1 cellular context compared by ENCODE assay signal in the genomic region with DNA sequence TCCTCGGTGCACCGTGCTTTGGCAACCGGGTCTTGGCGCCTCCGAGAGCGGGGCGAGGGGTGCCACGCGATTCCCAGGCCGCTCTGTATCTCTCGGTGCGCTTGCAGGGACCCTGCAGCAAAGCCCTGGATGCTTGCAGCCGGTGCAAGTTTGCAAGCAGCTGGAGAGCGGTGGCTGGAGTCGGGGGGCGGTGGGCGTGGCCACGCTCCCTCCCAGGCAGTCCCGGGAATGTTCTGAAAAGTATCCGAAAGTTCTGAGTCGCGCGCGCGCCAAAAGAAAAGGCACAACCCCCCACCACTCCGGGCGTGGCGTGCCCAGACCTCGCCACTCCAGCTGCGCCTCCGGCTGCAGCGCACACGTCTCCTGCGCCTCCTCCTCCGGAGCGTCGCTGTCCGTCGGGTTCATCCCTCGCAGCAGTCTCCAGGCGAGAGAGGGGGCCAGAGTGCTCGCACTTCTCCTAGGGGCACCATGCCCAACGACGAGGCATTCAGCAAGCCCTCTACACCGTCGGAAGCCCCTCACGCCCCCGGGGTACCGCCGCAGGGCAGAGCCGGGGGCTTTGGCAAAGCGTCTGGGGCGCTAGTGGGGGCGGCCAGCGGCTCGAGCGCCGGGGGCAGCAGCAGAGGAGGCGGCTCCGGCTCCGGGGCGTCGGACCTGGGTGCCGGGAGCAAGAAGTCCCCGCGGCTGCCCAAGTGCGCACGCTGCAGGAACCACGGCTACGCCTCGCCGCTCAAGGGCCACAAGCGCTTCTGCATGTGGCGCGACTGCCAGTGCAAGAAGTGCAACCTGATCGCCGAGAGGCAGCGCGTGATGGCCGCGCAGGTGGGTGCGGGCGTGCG.
TF ChIP-seq lines count a peak whose summit lies in the region.

A gene (plus strand): TSS at position 327 of the 839 bp plus-strand sequence. CDS start 142 bp downstream, at position 469.

TF ChIP-seq in HepG2, 621 proteins besides CTCF, POLR2A, EP300 and RAD21:
- no peak for TF ChIP-seq FOXC1 (CRISPR knock-in tag; IDR thresholded peaks at IDR 0.05; ENCODE audit: borderline replicate concordance)
- no peak for TF ChIP-seq ZNF326 (CRISPR knock-in tag; IDR thresholded peaks at IDR 0.05; ENCODE audit: borderline replicate concordance)
- TF ChIP-seq CEBPG (CRISPR knock-in tag; IDR thresholded peaks at IDR 0.05): no peak
- no peak for TF ChIP-seq STAG1 (CRISPR knock-in tag; IDR thresholded peaks at IDR 0.05)
- TF ChIP-seq JUN (CRISPR knock-in tag; IDR thresholded peaks at IDR 0.05): no peak
- TF ChIP-seq, protein P1, sequence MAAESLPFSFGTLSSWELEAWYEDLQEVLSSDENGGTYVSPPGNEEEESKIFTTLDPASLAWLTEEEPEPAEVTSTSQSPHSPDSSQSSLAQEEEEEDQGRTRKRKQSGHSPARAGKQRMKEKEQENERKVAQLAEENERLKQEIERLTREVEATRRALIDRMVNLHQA (CRISPR knock-in tag; IDR thresholded peaks at IDR 0.05): no peak
- TF ChIP-seq, protein P2, sequence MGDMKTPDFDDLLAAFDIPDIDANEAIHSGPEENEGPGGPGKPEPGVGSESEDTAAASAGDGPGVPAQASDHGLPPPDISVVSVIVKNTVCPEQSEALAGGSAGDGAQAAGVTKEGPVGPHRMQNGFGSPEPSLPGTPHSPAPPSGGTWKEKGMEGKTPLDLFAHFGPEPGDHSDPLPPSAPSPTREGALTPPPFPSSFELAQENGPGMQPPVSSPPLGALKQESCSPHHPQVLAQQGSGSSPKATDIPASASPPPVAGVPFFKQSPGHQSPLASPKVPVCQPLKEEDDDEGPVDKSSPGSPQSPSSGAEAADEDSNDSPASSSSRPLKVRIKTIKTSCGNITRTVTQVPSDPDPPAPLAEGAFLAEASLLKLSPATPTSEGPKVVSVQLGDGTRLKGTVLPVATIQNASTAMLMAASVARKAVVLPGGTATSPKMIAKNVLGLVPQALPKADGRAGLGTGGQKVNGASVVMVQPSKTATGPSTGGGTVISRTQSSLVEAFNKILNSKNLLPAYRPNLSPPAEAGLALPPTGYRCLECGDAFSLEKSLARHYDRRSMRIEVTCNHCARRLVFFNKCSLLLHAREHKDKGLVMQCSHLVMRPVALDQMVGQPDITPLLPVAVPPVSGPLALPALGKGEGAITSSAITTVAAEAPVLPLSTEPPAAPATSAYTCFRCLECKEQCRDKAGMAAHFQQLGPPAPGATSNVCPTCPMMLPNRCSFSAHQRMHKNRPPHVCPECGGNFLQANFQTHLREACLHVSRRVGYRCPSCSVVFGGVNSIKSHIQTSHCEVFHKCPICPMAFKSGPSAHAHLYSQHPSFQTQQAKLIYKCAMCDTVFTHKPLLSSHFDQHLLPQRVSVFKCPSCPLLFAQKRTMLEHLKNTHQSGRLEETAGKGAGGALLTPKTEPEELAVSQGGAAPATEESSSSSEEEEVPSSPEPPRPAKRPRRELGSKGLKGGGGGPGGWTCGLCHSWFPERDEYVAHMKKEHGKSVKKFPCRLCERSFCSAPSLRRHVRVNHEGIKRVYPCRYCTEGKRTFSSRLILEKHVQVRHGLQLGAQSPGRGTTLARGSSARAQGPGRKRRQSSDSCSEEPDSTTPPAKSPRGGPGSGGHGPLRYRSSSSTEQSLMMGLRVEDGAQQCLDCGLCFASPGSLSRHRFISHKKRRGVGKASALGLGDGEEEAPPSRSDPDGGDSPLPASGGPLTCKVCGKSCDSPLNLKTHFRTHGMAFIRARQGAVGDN (CRISPR knock-in tag; IDR thresholded peaks at IDR 0.05): no peak
- TF ChIP-seq MATR3 (CRISPR knock-in tag; IDR thresholded peaks at IDR 0.05): no peak
- TF ChIP-seq HOXD1 (CRISPR knock-in tag; IDR thresholded peaks at IDR 0.05): no peak
- no peak for TF ChIP-seq TMF1 (CRISPR knock-in tag; IDR thresholded peaks at IDR 0.05; ENCODE audit: low read depth)
- TF ChIP-seq KMT2B (CRISPR knock-in tag; IDR thresholded peaks at IDR 0.05): no peak
- no peak for TF ChIP-seq SMAD9 (CRISPR knock-in tag; IDR thresholded peaks at IDR 0.05)
- TF ChIP-seq PRPF4 (IDR thresholded peaks at IDR 0.05; ENCODE audit: low read depth, low read length, poor library complexity, severe bottlenecking): no peak
